Comparison of ENCODE assay signal across 8 cellular contexts in the genomic region with DNA sequence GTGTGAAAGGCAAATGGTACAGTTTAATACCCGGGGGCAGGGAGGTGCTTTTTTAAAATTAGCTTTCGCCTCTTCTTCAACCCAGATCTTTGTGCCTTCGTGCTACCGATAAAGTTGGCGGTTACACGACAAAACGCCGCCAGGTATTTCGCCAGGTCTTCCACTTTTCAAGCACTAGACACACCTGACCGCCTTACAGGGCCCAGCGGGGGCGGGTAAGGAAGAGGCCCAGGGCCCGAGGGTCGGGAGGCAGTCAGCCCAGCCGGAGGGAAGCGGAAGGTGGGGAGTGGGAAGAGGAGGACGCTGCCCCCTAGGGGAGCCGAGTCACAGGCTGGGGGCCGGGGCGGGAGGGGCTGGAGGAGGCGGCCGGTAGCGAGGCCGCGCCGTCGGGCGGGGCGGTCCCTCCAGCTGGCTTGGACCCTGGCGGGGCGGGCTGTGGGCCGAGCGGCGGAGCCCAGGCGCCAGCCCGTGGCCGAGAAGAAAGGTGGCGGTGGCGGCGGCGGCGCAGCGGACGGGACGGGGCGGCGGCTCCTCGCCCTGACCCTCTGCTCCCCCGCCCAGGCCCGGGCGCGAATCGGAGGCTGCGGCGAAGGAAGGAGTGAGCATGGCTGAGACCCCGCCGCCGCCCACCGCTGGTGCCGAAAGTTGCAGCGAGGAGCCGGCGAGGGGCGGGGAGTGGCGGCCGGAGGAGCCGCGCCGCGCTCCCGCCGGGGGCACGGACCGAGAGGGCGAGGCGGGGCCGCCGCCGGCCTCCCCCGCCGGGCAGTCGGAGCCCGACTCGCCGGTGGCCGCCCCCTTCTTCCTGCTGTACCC. TPM values are rescaled to one million over a fixed set of nuclear protein-coding genes. Genes with fewer than 3 reads are reported as not detected.
DNase-seq lines count a peak whose midpoint lies in the region; ATAC-seq and TF ChIP-seq lines count a peak whose summit lies in the region.

No MANE protein-coding gene starts in this region.

- peak overlapping the region; percentile 64 for H3K4me2 ChIP-seq in KMS-11

- peak overlapping the region; percentile 71 for H3K9ac ChIP-seq in KMS-11

- H3K9me3 Mint-ChIP-seq in activated naive CD4-positive, alpha-beta T cell treated with anti-CD3 and anti-CD28 coated beads, Interleukin-2, amount 50 U/mL, for 24 hours: no peaks in the 10 kb centered on the region

- peak; percentile 60 for TF ChIP-seq CTCF in KMS-11 (conservative IDR thresholded peaks at IDR 0.05; ENCODE audit: low read depth, low read length)

- H3K27ac Mint-ChIP-seq in activated naive CD4-positive, alpha-beta T cell treated with anti-CD3 and anti-CD28 coated beads, Interleukin-2, amount 50 U/mL, for 24 hours: peak overlapping the region; percentile 90

- H3K4me3 Mint-ChIP-seq in activated naive CD4-positive, alpha-beta T cell treated with anti-CD3 and anti-CD28 coated beads, Interleukin-2, amount 50 U/mL, for 24 hours: peak overlapping the region; percentile 91

- H3K36me3 Mint-ChIP-seq in activated naive CD4-positive, alpha-beta T cell treated with anti-CD3 and anti-CD28 coated beads, Interleukin-2, amount 50 U/mL, for 24 hours: no peaks in the 10 kb centered on the region

- no peaks in the 10 kb centered on the region for H4K20me1 ChIP-seq in KMS-11 (ENCODE audit: insufficient read depth)

- peak; percentile 61 for ATAC-seq in GM21786 (IDR thresholded peaks at IDR 0.05; ENCODE audit: unreplicated experiment)

- under 1% methylated on average over 86 of the region's 86 CpGs for WGBS in urinary bladder

- H3K27ac ChIP-seq in KMS-11 (peak overlapping the region; percentile 62), SJSA1 (peak overlapping the region; percentile 62), urinary bladder (ENCODE audit: low read depth) (peak overlapping the region; percentile 96)

- peaks cover 41% of the 10 kb centered on the region for H3K79me2 ChIP-seq in KMS-11 (ENCODE audit: insufficient read depth, low read depth)

- H2AFZ ChIP-seq in KMS-11 (ENCODE audit: low read depth): peak overlapping the region; percentile 51

- H3K4me1 ChIP-seq in KMS-11 (ENCODE audit: low read depth, poor library complexity, severe bottlenecking): peaks cover 32% of the 10 kb centered on the region
- peaks cover 27% of the 10 kb centered on the region for H3K4me1 ChIP-seq in SJSA1 (replicated peaks)
- H3K4me1 ChIP-seq in urinary bladder (ENCODE audit: insufficient read depth): no peaks in the 10 kb centered on the region

- H3K27me3 ChIP-seq in KMS-11 (ENCODE audit: insufficient read depth, low read depth) (no peaks in the 10 kb centered on the region), SJSA1 (replicated peaks) (no peaks in the 10 kb centered on the region)

- H3K4me1 Mint-ChIP-seq in activated naive CD4-positive, alpha-beta T cell treated with anti-CD3 and anti-CD28 coated beads, Interleukin-2, amount 50 U/mL, for 24 hours: peaks cover 38% of the 10 kb centered on the region

- H3K4me3 ChIP-seq in KMS-11 (IDR thresholded peaks at IDR 0.05; ENCODE audit: insufficient read depth, low read depth, low read length) (no peak overlapping the region), SJSA1 (peak overlapping the region; percentile 96), urinary bladder (ENCODE audit: low read depth, low read length) (peak overlapping the region; percentile 92)

- H3K9me3 ChIP-seq in SJSA1 (replicated peaks): no peaks in the 10 kb centered on the region

- DNase-seq in ELR (ENCODE audit: low read depth) (peak; percentile 81), SJSA1 (ENCODE audit: low read depth in 1 of 2, low spot score in 2 of 2) (peak; percentile 74 to 81), germinal center (ENCODE audit: low spot score) (peak; percentile 78), nucleus accumbens (lab: John Stamatoyannopoulos, UW) (peak in 55 of 56 donors; percentile 16 to 82 (median 64))

- no peaks in the 10 kb centered on the region for H3K36me3 ChIP-seq in KMS-11 (ENCODE audit: insufficient read depth)
- peaks cover 8% of the 10 kb centered on the region for H3K36me3 ChIP-seq in SJSA1
- H3K36me3 ChIP-seq in urinary bladder (ENCODE audit: insufficient read depth): no peaks in the 10 kb centered on the region

- H3K27me3 Mint-ChIP-seq in activated naive CD4-positive, alpha-beta T cell treated with anti-CD3 and anti-CD28 coated beads, Interleukin-2, amount 50 U/mL, for 24 hours: no peaks in the 10 kb centered on the region

RNA-seq across cellular contexts. Expression of gene UTP3, which starts 16.2 kb away (rescaled TPM):
- total RNA-seq in SJSA1 (2014; rRNA removed; shearing (Covaris generic)): 12.7 and 18.1 TPM in 2 replicates
- total RNA-seq in urinary bladder: 17.5 TPM
- polyA plus RNA-seq in urinary bladder: 25.5 TPM

RNA-seq across cellular contexts. Expression of gene RUFY3, which starts 17.2 kb away (rescaled TPM):
- 13.9 and 21.1 TPM in 2 replicates for total RNA-seq in SJSA1 (2014; rRNA removed; shearing (Covaris generic))
- 137 TPM for total RNA-seq in urinary bladder
- polyA plus RNA-seq in urinary bladder: 23.6 TPM

RNA-seq across cellular contexts. Expression of gene JCHAIN, which starts 38.2 kb away (rescaled TPM):
- not detected in 2 replicates for total RNA-seq in SJSA1 (2014; rRNA removed; shearing (Covaris generic))
- 4.5 TPM for total RNA-seq in urinary bladder
- 6.9 TPM for polyA plus RNA-seq in urinary bladder
